Comparison of ENCODE assay signal across 1 cellular context in the genomic region with DNA sequence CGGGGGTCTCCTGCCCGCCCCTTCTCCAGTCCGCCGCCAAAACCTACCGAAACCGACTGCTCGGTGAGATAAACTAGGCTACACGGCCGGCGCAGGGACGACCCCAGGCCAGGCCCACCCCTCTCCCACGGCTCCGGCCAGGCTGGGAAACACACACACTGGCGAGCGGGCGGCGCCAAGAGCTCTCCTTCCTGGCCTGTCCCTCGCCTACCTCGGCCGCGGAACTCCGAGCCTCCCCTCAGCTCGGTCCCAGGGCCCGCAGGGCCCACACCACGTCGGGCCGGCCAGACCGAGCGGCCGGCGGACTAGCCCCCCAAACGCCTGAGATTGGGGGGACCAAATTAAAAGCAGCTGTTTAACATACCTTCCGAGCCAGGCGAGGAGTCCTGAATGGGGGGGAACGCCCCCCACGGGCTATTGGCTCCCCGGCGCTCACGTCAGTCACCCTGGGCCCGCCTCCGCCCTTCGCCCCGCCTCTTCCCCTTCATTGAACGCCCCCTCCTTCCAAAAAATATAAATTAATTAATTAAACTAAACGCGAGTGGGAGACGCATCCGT.
TF ChIP-seq lines count a peak whose summit lies in the region.

No MANE protein-coding gene starts in this region.

TF ChIP-seq in HepG2, 621 proteins besides CTCF, POLR2A, EP300 and RAD21 (continued from another document and continues in another):
- TF ChIP-seq ZNF766 (CRISPR knock-in tag; IDR thresholded peaks at IDR 0.05; ENCODE audit: borderline replicate concordance) (no peak), MLXIP (CRISPR knock-in tag; IDR thresholded peaks at IDR 0.05; ENCODE audit: borderline replicate concordance) (no peak), MYC (CRISPR knock-in tag; IDR thresholded peaks at IDR 0.05; ENCODE audit: borderline replicate concordance) (no peak), MTF1 (CRISPR knock-in tag; IDR thresholded peaks at IDR 0.05) (no peak), ZNF891 (CRISPR knock-in tag; IDR thresholded peaks at IDR 0.05) (peak; percentile 18; the same call in 1 of the 2 replicates), ZNF883 (CRISPR knock-in tag; IDR thresholded peaks at IDR 0.05; ENCODE audit: not compliant biosample characterization) (no peak), ZNF629 (CRISPR knock-in tag; conservative IDR thresholded peaks at IDR 0.05) (no peak), PCBP1 (IDR thresholded peaks at IDR 0.05; ENCODE audit: borderline replicate concordance, low read depth, low read length) (peak; percentile 44; the same call in 1 of the 2 replicates), SRSF1 (optimal IDR thresholded peaks at IDR 0.05; ENCODE audit: low read depth, low read length) (peak; percentile 49), MAF1 (CRISPR knock-in tag; IDR thresholded peaks at IDR 0.05; ENCODE audit: borderline replicate concordance) (no peak), ZNF549 (CRISPR knock-in tag; IDR thresholded peaks at IDR 0.05) (no peak), ZMAT3 (CRISPR knock-in tag; conservative IDR thresholded peaks at IDR 0.05) (no peak; the same call in 1 of the 2 replicates), ZC3H13 (CRISPR knock-in tag; IDR thresholded peaks at IDR 0.05) (no peak; the same call in 1 of the 2 replicates), SIX1 (CRISPR knock-in tag; IDR thresholded peaks at IDR 0.05; ENCODE audit: borderline replicate concordance) (no peak), TEAD2 (CRISPR knock-in tag; IDR thresholded peaks at IDR 0.05) (no peak), ZNF235 (CRISPR knock-in tag; IDR thresholded peaks at IDR 0.05; ENCODE audit: borderline replicate concordance) (no peak), SIX4 (CRISPR knock-in tag; IDR thresholded peaks at IDR 0.05) (no peak), ZEB1 (IDR thresholded peaks at IDR 0.05; ENCODE audit: insufficient replicate concordance, low read depth) (no peak), PCBP2 (optimal IDR thresholded peaks at IDR 0.05; ENCODE audit: low read depth, low read length, poor library complexity, severe bottlenecking) (no peak), FUBP1 (CRISPR knock-in tag; IDR thresholded peaks at IDR 0.05; ENCODE audit: borderline replicate concordance) (no peak), GFI1 (CRISPR knock-in tag; IDR thresholded peaks at IDR 0.05; ENCODE audit: borderline replicate concordance) (no peak), SKIL (CRISPR knock-in tag; IDR thresholded peaks at IDR 0.05; ENCODE audit: borderline replicate concordance) (no peak), SIN3A (IDR thresholded peaks at IDR 0.05; ENCODE audit: borderline replicate concordance, low read depth, low read length) (peak; percentile 23; the same call in 1 of the 2 replicates), BHLHE40 (IDR thresholded peaks at IDR 0.05; ENCODE audit: low read length) (no peak), ZNF598 (CRISPR knock-in tag; IDR thresholded peaks at IDR 0.05; ENCODE audit: borderline replicate concordance) (no peak), ZNF678 (CRISPR knock-in tag; IDR thresholded peaks at IDR 0.05) (no peak), KDM4B (CRISPR knock-in tag; IDR thresholded peaks at IDR 0.05) (no peak), TRIM24 (CRISPR knock-in tag; IDR thresholded peaks at IDR 0.05) (no peak), MTF2 (CRISPR knock-in tag; IDR thresholded peaks at IDR 0.05; ENCODE audit: borderline replicate concordance) (no peak), TEF (CRISPR knock-in tag; IDR thresholded peaks at IDR 0.05) (no peak), ZSCAN31 (CRISPR knock-in tag; IDR thresholded peaks at IDR 0.05; ENCODE audit: low read depth) (no peak), HDAC2 (CRISPR knock-in tag; IDR thresholded peaks at IDR 0.05) (no peak; the same call in 1 of the 2 replicates), CREM (IDR thresholded peaks at IDR 0.05) (no peak), CREM (CRISPR knock-in tag; IDR thresholded peaks at IDR 0.05) (no peak), ZNF570 (CRISPR knock-in tag; IDR thresholded peaks at IDR 0.05; ENCODE audit: borderline replicate concordance) (no peak), ZNF337 (CRISPR knock-in tag; IDR thresholded peaks at IDR 0.05; ENCODE audit: borderline replicate concordance, low read depth) (no peak), ASH2L (IDR thresholded peaks at IDR 0.05; ENCODE audit: insufficient read length, low read depth, low read length) (no peak), ZMAT5 (CRISPR knock-in tag; IDR thresholded peaks at IDR 0.05; ENCODE audit: borderline replicate concordance, low read depth) (no peak), MED8 (CRISPR knock-in tag; IDR thresholded peaks at IDR 0.05; ENCODE audit: insufficient replicate concordance) (no peak), ZSCAN12 (CRISPR knock-in tag; IDR thresholded peaks at IDR 0.05) (0 out of 2 replicates have a peak, but pooled peaks have one; percentile 21), E2F2 (CRISPR knock-in tag; IDR thresholded peaks at IDR 0.05; ENCODE audit: borderline replicate concordance) (no peak), ZNF180 (CRISPR knock-in tag; IDR thresholded peaks at IDR 0.05; ENCODE audit: borderline replicate concordance, low read depth) (no peak; the same call in 1 of the 2 replicates), NFIB (CRISPR knock-in tag; IDR thresholded peaks at IDR 0.05; ENCODE audit: borderline replicate concordance) (no peak), HNRNPLL (IDR thresholded peaks at IDR 0.05; ENCODE audit: low read depth, low read length, poor library complexity, severe bottlenecking) (peak; percentile 58), ZFP90 (CRISPR knock-in tag; IDR thresholded peaks at IDR 0.05; ENCODE audit: borderline replicate concordance) (no peak)
- TF ChIP-seq, protein P1, sequence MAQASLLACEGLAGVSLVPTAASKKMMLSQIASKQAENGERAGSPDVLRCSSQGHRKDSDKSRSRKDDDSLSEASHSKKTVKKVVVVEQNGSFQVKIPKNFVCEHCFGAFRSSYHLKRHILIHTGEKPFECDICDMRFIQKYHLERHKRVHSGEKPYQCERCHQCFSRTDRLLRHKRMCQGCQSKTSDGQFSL (CRISPR knock-in tag; IDR thresholded peaks at IDR 0.05) = no peak
- TF ChIP-seq, protein P2, sequence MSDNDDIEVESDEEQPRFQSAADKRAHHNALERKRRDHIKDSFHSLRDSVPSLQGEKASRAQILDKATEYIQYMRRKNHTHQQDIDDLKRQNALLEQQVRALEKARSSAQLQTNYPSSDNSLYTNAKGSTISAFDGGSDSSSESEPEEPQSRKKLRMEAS (IDR thresholded peaks at IDR 0.05) = no peak
- TF ChIP-seq, protein P3, sequence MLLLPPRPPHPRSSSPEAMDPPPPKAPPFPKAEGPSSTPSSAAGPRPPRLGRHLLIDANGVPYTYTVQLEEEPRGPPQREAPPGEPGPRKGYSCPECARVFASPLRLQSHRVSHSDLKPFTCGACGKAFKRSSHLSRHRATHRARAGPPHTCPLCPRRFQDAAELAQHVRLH (CRISPR knock-in tag; IDR thresholded peaks at IDR 0.05; ENCODE audit: borderline replicate concordance, low read depth) = no peak
- TF ChIP-seq, protein P4, sequence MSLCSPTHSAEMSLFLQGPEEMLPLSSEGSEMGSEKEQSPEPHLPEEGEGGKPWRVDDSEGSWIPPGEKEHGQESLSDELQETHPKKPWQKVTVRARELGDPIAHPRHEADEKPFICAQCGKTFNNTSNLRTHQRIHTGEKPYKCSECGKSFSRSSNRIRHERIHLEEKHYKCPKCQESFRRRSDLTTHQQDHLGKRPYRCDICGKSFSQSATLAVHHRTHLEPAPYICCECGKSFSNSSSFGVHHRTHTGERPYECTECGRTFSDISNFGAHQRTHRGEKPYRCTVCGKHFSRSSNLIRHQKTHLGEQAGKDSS (CRISPR knock-in tag; IDR thresholded peaks at IDR 0.05; ENCODE audit: borderline replicate concordance, low read depth) = no peak
